In genomic region chr20:37552415-37552814, GRCh38 we compare ENCODE assay signal across 1 cellular context.
TF ChIP-seq lines count a peak whose summit lies in the region.

No MANE protein-coding gene starts in this region.

TF ChIP-seq in H1, 55 proteins besides CTCF, POLR2A, EP300 and RAD21:
- TF ChIP-seq TEAD4 (IDR thresholded peaks at IDR 0.05; ENCODE audit: low read depth, low read length) (no peak), BACH1 (IDR thresholded peaks at IDR 0.05; ENCODE audit: low read length) (peak; percentile 79)
